1 cellular context compared by ENCODE assay signal in genomic region chr4:3085948-3086670, GRCh38.
TF ChIP-seq lines count a peak whose summit lies in the region.

No MANE protein-coding gene starts in this region.

TF ChIP-seq in K562, 482 proteins besides CTCF, POLR2A, EP300 and RAD21:
- TF ChIP-seq HNRNPUL1 (IDR thresholded peaks at IDR 0.05; ENCODE audit: low read length) (no peak), ZNF121 (CRISPR knock-in tag; conservative IDR thresholded peaks at IDR 0.05) (peak; percentile 50; the same call in 1 of the 2 replicates)
